ENCODE assay signal across 7 cellular contexts in genomic region chr6:158068893-158069799, GRCh38.
DNase-seq lines count a peak whose midpoint lies in the region; ATAC-seq and TF ChIP-seq lines count a peak whose summit lies in the region.

No MANE protein-coding gene starts in this region.

- peak overlapping the region; percentile 63 for H3K4me3 Mint-ChIP-seq in HFFc6
- H3K4me3 Mint-ChIP-seq in T-cell, result no peak overlapping the region
- no peak overlapping the region for H3K4me3 Mint-ChIP-seq in stimulated activated effector memory CD8-positive, alpha-beta T cell treated with anti-CD3 and anti-CD28 coated beads, Interleukin-12 subunit alpha, Interleukin-12 subunit beta, amount 100 ng/mL, for 72 hours

- no peaks in the 10 kb centered on the region; the same call in 1 of the 2 replicates for H3K27me3 Mint-ChIP-seq in HFFc6 (ENCODE audit: insufficient read depth)
- H3K27me3 Mint-ChIP-seq in T-cell, result no peaks in the 10 kb centered on the region

- peak; percentile 73 for DNase-seq in HFFc6
- DNase-seq in T-cell, result no peak
- DNase-seq in fibroblast of pulmonary artery (ENCODE audit: low read depth), result peak; percentile 65
- no peak for DNase-seq in stimulated activated effector memory CD8-positive, alpha-beta T cell treated with anti-CD3 and anti-CD28 coated beads, Interleukin-12 subunit alpha, Interleukin-12 subunit beta, amount 100 ng/mL, for 72 hours (ENCODE audit: low spot score in 2 of 2)
- DNase-seq in stimulated activated CD4-positive, alpha-beta T cell treated with anti-CD3 and anti-CD28 coated beads, Interleukin-12 subunit alpha, Interleukin-12 subunit beta, amount 100 ng/mL, for 4 hours, result no peak
- DNase-seq in GM10248 (ENCODE audit: extremely low spot score), result no peak
- no peak for DNase-seq in occipital lobe (lab: John Stamatoyannopoulos, UW)

- TF ChIP-seq CTCF in HFFc6 (IDR thresholded peaks at IDR 0.05), result no peak
- TF ChIP-seq CTCF in fibroblast of pulmonary artery (IDR thresholded peaks at IDR 0.05; ENCODE audit: low read length, missing control alignments), result no peak
- TF ChIP-seq CTCF in GM10248 (IDR thresholded peaks at IDR 0.05; ENCODE audit: control extremely low read depth, extremely low read depth, low read depth, missing control alignments), result no peak

- H3K9me3 Mint-ChIP-seq in HFFc6 (no peaks in the 10 kb centered on the region), T-cell (no peaks in the 10 kb centered on the region)
- no peaks in the 10 kb centered on the region for H3K9me3 Mint-ChIP-seq in stimulated activated effector memory CD8-positive, alpha-beta T cell treated with anti-CD3 and anti-CD28 coated beads, Interleukin-12 subunit alpha, Interleukin-12 subunit beta, amount 100 ng/mL, for 72 hours

- H3K36me3 Mint-ChIP-seq in HFFc6 (ENCODE audit: low read depth) (peaks cover 43% of the 10 kb centered on the region), T-cell (peaks cover 38% of the 10 kb centered on the region)
- H3K36me3 Mint-ChIP-seq in stimulated activated effector memory CD8-positive, alpha-beta T cell treated with anti-CD3 and anti-CD28 coated beads, Interleukin-12 subunit alpha, Interleukin-12 subunit beta, amount 100 ng/mL, for 72 hours, result peaks cover 34% of the 10 kb centered on the region

- H3K4me3 ChIP-seq in fibroblast of pulmonary artery (replicated peaks; ENCODE audit: low read depth, low read length), result no peak overlapping the region

- CTCF ChIA-PET in T-cell (lab: Charles Lee), result interaction anchor here in 1 of 2 donors (0.9 to 2.0 kb wide), 3 partner anchors 14 to 86 kb away, joined by 3 to 4 read pairs (median 4); no protein-coding TSS in a partner anchor
- CTCF ChIA-PET in GM10248 (lab: Yijun Ruan, JAX), result interaction anchor here (1.2 to 10.3 kb wide), 5 partner anchors 10 to 88 kb away, joined by 3 to 119 read pairs (median 53); partner anchors contain the start of gene SYNJ2

- ATAC-seq in T-cell (replicated peaks in 1 of 4), result no peak
- ATAC-seq in stimulated activated effector memory CD8-positive, alpha-beta T cell treated with anti-CD3 and anti-CD28 coated beads, Interleukin-12 subunit alpha, Interleukin-12 subunit beta, amount 100 ng/mL, for 72 hours, result peak; percentile 29

- peak overlapping the region; percentile 94 for H3K27ac Mint-ChIP-seq in HFFc6
- peak overlapping the region; percentile 71 to 84 for H3K27ac Mint-ChIP-seq in T-cell
- peak overlapping the region; percentile 84 for H3K27ac Mint-ChIP-seq in stimulated activated effector memory CD8-positive, alpha-beta T cell treated with anti-CD3 and anti-CD28 coated beads, Interleukin-12 subunit alpha, Interleukin-12 subunit beta, amount 100 ng/mL, for 72 hours

- H3K4me1 Mint-ChIP-seq in HFFc6 (ENCODE audit: low read depth) (peaks cover 59% of the 10 kb centered on the region), T-cell (peaks cover 5 to 20% (median 18%) of the 10 kb centered on the region in 3 donors)
- H3K4me1 Mint-ChIP-seq in stimulated activated effector memory CD8-positive, alpha-beta T cell treated with anti-CD3 and anti-CD28 coated beads, Interleukin-12 subunit alpha, Interleukin-12 subunit beta, amount 100 ng/mL, for 72 hours, result peaks cover 28% of the 10 kb centered on the region

- POLR2A ChIA-PET in T-cell (lab: Charles Lee), result no interaction called here
- POLR2A ChIA-PET in GM10248 (lab: Yijun Ruan, JAX), result interaction anchor here (0.6 kb wide), 1 partner anchor 72 kb away, joined by 3 read pairs; no protein-coding TSS in a partner anchor

Comparison
In these comparisons a context has a peak if more than half of its experiments do, and no peak if none do; other contexts are left out.
1. DNase-seq: peak in HFFc6 (single experiment) and fibroblast of pulmonary artery (single experiment); none in T-cell (0 of 34), stimulated activated effector memory CD8-positive, alpha-beta T cell treated with anti-CD3 and anti-CD28 coated beads, Interleukin-12 subunit alpha, Interleukin-12 subunit beta, amount 100 ng/mL, for 72 hours (0 of 2), stimulated activated CD4-positive, alpha-beta T cell treated with anti-CD3 and anti-CD28 coated beads, Interleukin-12 subunit alpha, Interleukin-12 subunit beta, amount 100 ng/mL, for 4 hours (single experiment), GM10248 (single experiment) and occipital lobe (single experiment).
2. Peak in every context shown above with its lines, with median percentiles within 50 percentile points of each other: H3K27ac Mint-ChIP-seq.